ENCODE assay signal across 1 cellular context in the genomic region with DNA sequence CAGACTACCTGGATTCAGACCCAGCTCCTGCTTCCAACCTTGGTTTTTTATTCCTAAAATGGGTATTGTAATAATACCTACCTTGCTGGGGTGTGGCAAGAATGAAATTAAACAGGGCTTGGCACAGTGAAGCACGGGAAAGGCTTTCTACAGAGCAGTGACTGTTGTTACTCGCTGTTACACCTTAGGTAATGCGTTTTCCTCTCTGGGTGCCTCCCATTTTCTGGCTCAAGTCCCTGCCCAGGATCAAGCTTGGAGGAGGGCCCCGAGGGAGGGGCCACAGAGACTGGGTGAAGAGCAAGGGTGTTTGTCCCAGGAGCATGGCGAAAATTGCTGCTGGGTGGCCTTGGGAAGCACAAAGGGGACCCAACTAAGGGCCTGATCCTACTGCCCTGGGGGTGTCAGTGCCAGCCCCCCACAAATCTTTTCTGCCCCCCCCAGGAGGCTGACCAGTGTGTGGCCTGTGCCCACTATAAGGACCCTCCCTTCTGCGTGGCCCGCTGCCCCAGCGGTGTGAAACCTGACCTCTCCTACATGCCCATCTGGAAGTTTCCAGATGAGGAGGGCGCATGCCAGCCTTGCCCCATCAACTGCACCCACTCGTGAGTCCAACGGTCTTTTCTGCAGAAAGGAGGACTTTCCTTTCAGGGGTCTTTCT.
A peak's percentile ranks its signal among the peaks of the same experiment; 100 is the strongest.
TF ChIP-seq lines count a peak whose summit lies in the region.

No MANE protein-coding gene starts in this region.

TF ChIP-seq in HEK293, 187 proteins besides CTCF, POLR2A, EP300 and RAD21:
- TF ChIP-seq GLIS2 (tag by site-specific recombination; IDR thresholded peaks at IDR 0.05), result peak; percentile 18; the same call in 1 of the 2 replicates
- no peak for TF ChIP-seq ZNF274 (IDR thresholded peaks at IDR 0.05; ENCODE audit: low read length)
- TF ChIP-seq ZNF274 (tag by site-specific recombination; IDR thresholded peaks at IDR 0.05; ENCODE audit: borderline replicate concordance), result no peak
TF ChIP-seq in HEK293: peak in this region for 1.
